Comparison of ENCODE assay signal across 9 cellular contexts in the genomic region with DNA sequence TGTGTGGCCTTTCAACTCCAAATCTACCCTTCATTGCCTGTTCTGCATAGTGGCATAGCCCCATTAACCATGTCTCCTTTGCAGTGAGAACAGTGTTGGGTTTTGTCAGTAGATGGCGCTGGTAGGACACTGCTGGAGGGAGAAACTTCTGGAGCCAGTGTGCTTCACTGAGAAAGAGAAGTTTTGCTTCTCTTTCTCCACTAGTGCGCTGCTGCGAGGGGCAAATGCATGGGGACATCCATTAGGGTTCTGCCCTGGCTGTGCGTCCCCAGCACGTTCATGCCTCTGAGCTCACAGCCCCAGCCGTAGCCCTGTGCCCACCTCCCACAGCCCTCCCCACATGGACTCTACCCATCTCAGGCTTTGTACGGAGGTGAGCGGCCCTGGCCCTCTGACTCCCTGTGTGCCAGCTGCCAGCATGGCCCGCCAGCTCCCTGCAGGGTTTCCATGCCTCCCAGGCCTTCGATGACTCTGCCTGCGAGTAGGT. TPM values are rescaled to one million over a fixed set of nuclear protein-coding genes. Genes with fewer than 3 reads are reported as not detected.
DNase-seq lines count a peak whose midpoint lies in the region; ATAC-seq and TF ChIP-seq lines count a peak whose summit lies in the region.
"Had no signal": no experiment of that assay in that cellular context is flagged by ENCODE, and none has a peak within 500 bp of the region (broad histone marks: within the 10 kb centered on the region; RNA-seq: fewer than 3 reads in every experiment).

No MANE protein-coding gene starts in this region.

- H3K79me1 ChIP-seq in neuronal stem cell (ENCODE audit: low read depth, low read length), result no peaks in the 10 kb centered on the region

- ATAC-seq in Panc1 (peak; percentile 99), HG03175 (IDR thresholded peaks at IDR 0.05; ENCODE audit: unreplicated experiment) (no peak)
- peak; percentile 90 to 91 for ATAC-seq in activated T-cell treated with anti-CD3 and anti-CD28 coated beads, Interleukin-2, amount 50 U/mL, for 4 hours

- CTCF ChIA-PET in Panc1 (lab: Charles Lee), result interaction anchor here (0.6 kb wide), 1 partner anchor 236 kb away, joined by 3 read pairs; no protein-coding TSS in a partner anchor

- no peaks in the 10 kb centered on the region for H3K9me2 ChIP-seq in Karpas-422 (replicated peaks; ENCODE audit: insufficient read depth, low read length)

- TF ChIP-seq CTCF in Panc1 (IDR thresholded peaks at IDR 0.05), result peak; percentile 95
- peak; percentile 98 for TF ChIP-seq CTCF in fibroblast of pulmonary artery (IDR thresholded peaks at IDR 0.05; ENCODE audit: low read length, missing control alignments)

- H3K9ac ChIP-seq in Karpas-422 (ENCODE audit: low read length), result no peak overlapping the region
- H3K9ac ChIP-seq in neuronal stem cell (ENCODE audit: low read depth, low read length, poor library complexity), result no peak overlapping the region

- H3K36me3 ChIP-seq in Karpas-422 (ENCODE audit: insufficient read depth, low read length) (no peaks in the 10 kb centered on the region), Panc1 (ENCODE audit: control insufficient read depth, insufficient read depth, low read length) (no peaks in the 10 kb centered on the region), neuronal stem cell (replicated peaks in 1 of 2; ENCODE audit: control insufficient read depth in 2 of 2, insufficient read depth in 2 of 2, low read length in 2 of 2) (no peaks in the 10 kb centered on the region)

- no peak overlapping the region for H4K8ac ChIP-seq in neuronal stem cell (ENCODE audit: low read depth, low read length)

- H3K9me3 ChIP-seq in Karpas-422 (ENCODE audit: low read length) (no peaks in the 10 kb centered on the region), Panc1 (ENCODE audit: control insufficient read depth, insufficient read depth, low read depth, low read length) (no peaks in the 10 kb centered on the region), neuronal stem cell (replicated peaks in 1 of 2; ENCODE audit: control insufficient read depth in 2 of 2, insufficient read depth in 1 of 2, low read depth in 1 of 2, low read length in 2 of 2) (no peaks in the 10 kb centered on the region)

- H3K27me3 Mint-ChIP-seq in activated T-cell treated with anti-CD3 and anti-CD28 coated beads, Interleukin-2, amount 50 U/mL, for 4 hours (ENCODE audit: low read depth), result peaks cover 3% of the 10 kb centered on the region

- BruUV-seq in Panc1 (replicated peaks; lab: Mats Ljungman, UMichigan), result no TSS peak

- no peak overlapping the region for H3K4me3 Mint-ChIP-seq in activated T-cell treated with anti-CD3 and anti-CD28 coated beads, Interleukin-2, amount 50 U/mL, for 4 hours
- H3K4me3 Mint-ChIP-seq: dendritic cell treated with granulocyte-macrophage colony-stimulating factor and Interleukin-4, amounts not matched to agents 40 ng/mL and 50 ng/mL, for 4 days had no signal

- no peaks in the 10 kb centered on the region for H3K36me3 Mint-ChIP-seq in activated T-cell treated with anti-CD3 and anti-CD28 coated beads, Interleukin-2, amount 50 U/mL, for 4 hours (ENCODE audit: insufficient read depth)

- no peaks in the 10 kb centered on the region for H3K79me2 ChIP-seq in Karpas-422 (ENCODE audit: low read length)

- no peak overlapping the region for H2BK5ac ChIP-seq in neuronal stem cell (ENCODE audit: low read length)

- in situ Hi-C loops in Panc1 (cut with HindIII; ENCODE audit: low pct_unique_long_range_greater_than_20kb, low sequenced_read_pairs), result no loop called here

- H2BK12ac ChIP-seq in neuronal stem cell (ENCODE audit: low read length), result no peak overlapping the region

- H3K23ac ChIP-seq in neuronal stem cell (ENCODE audit: low read depth, low read length, poor library complexity), result no peak overlapping the region

- H2AFZ ChIP-seq in Karpas-422 (ENCODE audit: low read length), result no peak overlapping the region
- H2AFZ ChIP-seq in neuronal stem cell (ENCODE audit: low read length), result no peak overlapping the region

- POLR2A ChIA-PET in Panc1 (lab: Charles Lee), result no interaction called here

- no peak overlapping the region for H3K4ac ChIP-seq in neuronal stem cell (ENCODE audit: low read length)

- H3K4me2 ChIP-seq in Karpas-422 (ENCODE audit: low read depth, low read length, poor library complexity, severe bottlenecking) (no peak overlapping the region), neuronal stem cell (ENCODE audit: insufficient read depth, low read length, poor library complexity, severe bottlenecking) (no peak overlapping the region)

- H3K27me3 ChIP-seq in Karpas-422 (ENCODE audit: low read length) (no peaks in the 10 kb centered on the region), Panc1 (ENCODE audit: control insufficient read depth, insufficient read depth, low read length) (no peaks in the 10 kb centered on the region), neuronal stem cell (ENCODE audit: control insufficient read depth in 3 of 3, insufficient read depth in 3 of 3, low read depth in 1 of 3, low read length in 3 of 3) (peaks cover 0 to 8% (median 0%) of the 10 kb centered on the region in 3 experiments)

- H3K4me3 ChIP-seq in Karpas-422 (ENCODE audit: low read length), result no peak overlapping the region
- peak overlapping the region in 1 of 2 experiments; percentile 30; a peak in 2 of 4 replicates for H3K4me3 ChIP-seq in Panc1 (ENCODE audit: low read depth in 2 of 2, low read length in 2 of 2)
- H3K4me3 ChIP-seq in fibroblast of pulmonary artery (replicated peaks; ENCODE audit: low read depth, low read length), result no peak overlapping the region
- no peak overlapping the region for H3K4me3 ChIP-seq in neuronal stem cell (ENCODE audit: low read length in 2 of 2)

- intact Hi-C loops in Panc1 (cut with micrococcal nuclease; ENCODE audit: unreplicated experiment), result loop anchor here (5.0 kb wide), 3 partner anchors 55 to 235 kb away; a partner anchor contains a TSS

- no peaks in the 10 kb centered on the region for H3K4me1 ChIP-seq in Karpas-422 (ENCODE audit: low read length)
- no peaks in the 10 kb centered on the region for H3K4me1 ChIP-seq in Panc1 (ENCODE audit: control insufficient read depth, insufficient read depth, low read length)
- no peaks in the 10 kb centered on the region for H3K4me1 ChIP-seq in neuronal stem cell (ENCODE audit: control insufficient read depth in 2 of 2, insufficient read depth in 1 of 2, low read depth in 1 of 2, low read length in 2 of 2)

- H4K20me1 ChIP-seq in Karpas-422 (ENCODE audit: insufficient read depth, low read depth, low read length), result no peaks in the 10 kb centered on the region

- no peak overlapping the region for H3K14ac ChIP-seq in neuronal stem cell (ENCODE audit: low read length)

- H2AK5ac ChIP-seq in neuronal stem cell (ENCODE audit: low read depth, low read length), result no peak overlapping the region

- H4K91ac ChIP-seq in neuronal stem cell (ENCODE audit: low read depth, low read length, poor library complexity), result no peak overlapping the region

- H3K4me1 Mint-ChIP-seq in activated T-cell treated with anti-CD3 and anti-CD28 coated beads, Interleukin-2, amount 50 U/mL, for 4 hours (ENCODE audit: low read depth), result no peaks in the 10 kb centered on the region

- H3K18ac ChIP-seq in neuronal stem cell (ENCODE audit: low read length), result no peak overlapping the region

- peak; percentile 29 for DNase-seq in DMS79 (lab: John Stamatoyannopoulos, UW)
- peak; percentile 93 for DNase-seq in Karpas-422
- DNase-seq in Panc1 (ENCODE audit: low read depth, low spot score), result peak; percentile 64
- peak; percentile 65 for DNase-seq in activated T-cell treated with anti-CD3 and anti-CD28 coated beads, Interleukin-2, amount 50 U/mL, for 4 hours
- peak; percentile 79 for DNase-seq in fibroblast of pulmonary artery (ENCODE audit: low read depth)
- DNase-seq in neuronal stem cell (ENCODE audit: low spot score), result peak; percentile 60

- no peaks in the 10 kb centered on the region for H3K9me3 Mint-ChIP-seq in activated T-cell treated with anti-CD3 and anti-CD28 coated beads, Interleukin-2, amount 50 U/mL, for 4 hours

- no CpG with 5 or more reads among the region's 11 CpGs for WGBS in neuronal stem cell (ENCODE audit: extremely low coverage in 2 of 2, insufficient read length in 2 of 2, insufficient replicate concordance in 1 of 2), 2 donors

- no peak overlapping the region for H2BK15ac ChIP-seq in neuronal stem cell (ENCODE audit: low read length)

- no peak overlapping the region for H2BK120ac ChIP-seq in neuronal stem cell (ENCODE audit: low read depth, low read length)

- no peak overlapping the region for H3K27ac ChIP-seq in Karpas-422 (ENCODE audit: low read length)
- H3K27ac ChIP-seq in Panc1 (ENCODE audit: low read length), result no peak overlapping the region
- H3K27ac ChIP-seq in neuronal stem cell (replicated peaks; ENCODE audit: low read length), result no peak overlapping the region
- H3K27ac ChIP-seq in temporal lobe (ENCODE audit: low read depth, low read length), result peak overlapping the region; percentile 39

RNA-seq across cellular contexts. Expression of a gene that starts 53.1 kb away (rescaled TPM):
- 4.2 and 5.5 TPM in 2 replicates for total RNA-seq in Karpas-422 (2014; rRNA removed; shearing (Covaris generic); ENCODE audit: low replicate concordance)
- total RNA-seq in Panc1 (2021; ENCODE audit: unreplicated experiment), result 5.7 TPM
- 9.0 TPM for polyA plus RNA-seq in Panc1 (2012; ENCODE audit: insufficient read length)
- total RNA-seq in activated T-cell treated with anti-CD3 and anti-CD28 coated beads, Interleukin-2, amount 50 U/mL, for 4 hours, result under 1 TPM; 0.42 to 0.78 (median 0.57) TPM
- 14.6 TPM for polyA plus RNA-seq in neuronal stem cell (2013, experiment 1 of 2)
- polyA plus RNA-seq in neuronal stem cell (2013, experiment 2 of 2), result 14.4 TPM
- 20.4 TPM for total RNA-seq in temporal lobe

Comparison
In these comparisons a context has a peak if more than half of its experiments do, and no peak if none do; other contexts are left out.
1. DNase-seq: peak in every context shown above with its lines; median percentile 93 in Karpas-422; 79 in fibroblast of pulmonary artery; 65 in activated T-cell treated with anti-CD3 and anti-CD28 coated beads, Interleukin-2, amount 50 U/mL, for 4 hours; 64 in Panc1; 60 in neuronal stem cell; 29 in DMS79.